Comparison of ENCODE assay signal across 36 cellular contexts in the genomic region with DNA sequence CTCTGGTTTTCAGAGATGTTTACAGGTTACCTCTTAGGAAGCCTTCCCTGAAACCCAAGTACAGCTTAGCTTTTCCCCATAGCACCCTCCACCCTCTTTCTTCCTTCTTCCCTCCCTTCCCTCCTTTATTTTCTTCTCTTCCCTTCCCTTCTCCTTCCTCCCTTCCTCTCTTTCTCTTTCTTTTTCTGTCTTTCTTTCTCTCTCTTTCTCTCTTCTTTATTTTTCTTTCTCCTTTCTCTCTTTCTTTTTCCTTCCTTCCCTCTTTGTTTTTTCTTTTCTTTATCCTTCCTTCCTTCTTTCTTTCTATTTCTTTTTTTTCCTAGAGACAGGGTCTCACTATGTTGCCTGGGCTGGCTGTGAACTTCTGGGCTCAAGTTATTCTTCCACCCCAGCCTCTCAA.
"Had no signal": no experiment of that assay in that cellular context is flagged by ENCODE, and none has a peak within 500 bp of the region (broad histone marks: within the 10 kb centered on the region; RNA-seq: fewer than 3 reads in every experiment).

No MANE protein-coding gene starts in this region.

- ATAC-seq: activated CD8-positive, alpha-beta T cell treated with anti-CD3 and anti-CD28 coated beads for 36 hours; activated naive CD8-positive, alpha-beta T cell treated with anti-CD3 and anti-CD28 coated beads, Interleukin-2, amount 50 U/mL, for 24 hours; activated T-cell treated with anti-CD3 and anti-CD28 coated beads, Interleukin-2, amount 50 U/mL, for 4 hours; activated T-cell treated with anti-CD3 and anti-CD28 coated beads, Interleukin-2, amount 50 U/mL, for 72 hours; body of pancreas had no signal

- H3K9me3 Mint-ChIP-seq: activated B cell treated with CpG ODN at 0.5 μM for 24 hours; activated CD4-positive, alpha-beta memory T cell treated with anti-CD3 and anti-CD28 coated beads for 36 hours; activated CD4-positive, alpha-beta T cell treated with anti-CD3 and anti-CD28 coated beads, Interleukin-2, amount 10 ng/mL, durations not matched to agents 24 days and 14 days; activated CD8-positive, alpha-beta T cell treated with anti-CD3 and anti-CD28 coated beads for 36 hours; activated naive CD4-positive, alpha-beta T cell treated with anti-CD3 and anti-CD28 coated beads, Interleukin-2, amount 10 ng/mL, durations not matched to agents 7 days and 5 days; activated naive CD4-positive, alpha-beta T cell treated with anti-CD3 and anti-CD28 coated beads, Interleukin-2, amount 50 U/mL, for 24 hours; activated naive CD8-positive, alpha-beta T cell treated with anti-CD3 and anti-CD28 coated beads, Interleukin-2, amount 10 ng/mL, durations not matched to agents 7 days and 5 days; activated naive CD8-positive, alpha-beta T cell treated with anti-CD3 and anti-CD28 coated beads, Interleukin-2, amount 50 U/mL, for 24 hours; activated T-cell treated with anti-CD3 and anti-CD28 coated beads, Interleukin-2, amount 50 U/mL, for 4 hours; activated T-cell treated with anti-CD3 and anti-CD28 coated beads, Interleukin-2, amount 50 U/mL, for 72 hours; activated T-helper 1 cell treated with anti-CD3 and anti-CD28 coated beads, Interleukin-12 subunit alpha, Interleukin-12 subunit beta, Interleukin-2, Interleukin-4 antibody, amounts not matched to agents 30 ng/mL and 10 ng/mL and 1 ng/mL, durations not matched to agents 14 hours and 24 hours and 36 hours; activated T-helper 2 cell treated with anti-CD3 and anti-CD28 coated beads, Interferon-gamma antibody, Interleukin-2, Interleukin-4, amounts not matched to agents 10 μg/mL and 5 μg/mL and 100 μg/mL, durations not matched to agents 14 hours and 24 hours and 36 hours; T-helper 1 cell treated with Interleukin-12 subunit alpha and Interleukin-12 subunit beta and Interleukin-4 antibody, amounts not matched to agents 30 μg/mL and 1 μg/mL, for 36 hours; T-helper 2 cell treated with Interferon-gamma antibody and Interleukin-4, amounts not matched to agents 5 μg/mL and 100 μg/mL, for 36 hours had no signal

- H3K9me3 ChIP-seq: body of pancreas, breast epithelium had no signal

- H3K27ac Mint-ChIP-seq: activated B cell treated with CpG ODN at 0.5 μM for 24 hours; activated CD4-positive, alpha-beta memory T cell treated with anti-CD3 and anti-CD28 coated beads for 36 hours; activated CD4-positive, alpha-beta T cell treated with anti-CD3 and anti-CD28 coated beads, Interleukin-2, amount 10 ng/mL, durations not matched to agents 24 days and 14 days; activated CD8-positive, alpha-beta T cell treated with anti-CD3 and anti-CD28 coated beads for 36 hours; activated naive CD4-positive, alpha-beta T cell treated with anti-CD3 and anti-CD28 coated beads, Interleukin-2, amount 10 ng/mL, durations not matched to agents 7 days and 5 days; activated naive CD4-positive, alpha-beta T cell treated with anti-CD3 and anti-CD28 coated beads, Interleukin-2, amount 50 U/mL, for 24 hours; activated naive CD8-positive, alpha-beta T cell; activated naive CD8-positive, alpha-beta T cell treated with anti-CD3 and anti-CD28 coated beads, Interleukin-2, amount 10 ng/mL, durations not matched to agents 7 days and 5 days; activated naive CD8-positive, alpha-beta T cell treated with anti-CD3 and anti-CD28 coated beads, Interleukin-2, amount 50 U/mL, for 24 hours; activated T-cell treated with anti-CD3 and anti-CD28 coated beads, Interleukin-2, amount 50 U/mL, for 72 hours; activated T-helper 1 cell treated with anti-CD3 and anti-CD28 coated beads, Interleukin-12 subunit alpha, Interleukin-12 subunit beta, Interleukin-2, Interleukin-4 antibody, amounts not matched to agents 30 ng/mL and 10 ng/mL and 1 ng/mL, durations not matched to agents 14 hours and 24 hours and 36 hours; activated T-helper 2 cell treated with anti-CD3 and anti-CD28 coated beads, Interferon-gamma antibody, Interleukin-2, Interleukin-4, amounts not matched to agents 10 μg/mL and 5 μg/mL and 100 μg/mL, durations not matched to agents 14 hours and 24 hours and 36 hours; T-helper 1 cell treated with Interleukin-12 subunit alpha and Interleukin-12 subunit beta and Interleukin-4 antibody, amounts not matched to agents 30 μg/mL and 1 μg/mL, for 36 hours; T-helper 2 cell treated with Interferon-gamma antibody and Interleukin-4, amounts not matched to agents 5 μg/mL and 100 μg/mL, for 36 hours had no signal

- DNase-seq: activated B cell treated with CpG ODN at 0.5 μM for 24 hours; activated CD4-positive, alpha-beta memory T cell treated with anti-CD3 and anti-CD28 coated beads for 36 hours; activated CD4-positive, alpha-beta T cell treated with anti-CD3 and anti-CD28 coated beads for 4 hours; activated CD4-positive, alpha-beta T cell treated with anti-CD3 and anti-CD28 coated beads, Interleukin-2, amount 10 ng/mL, durations not matched to agents 24 days and 14 days; activated CD4-positive, alpha-beta T cell treated with anti-CD3 and anti-CD28 coated beads, Interleukin-2, amount 50 U/mL, for 1 hour; activated CD4-positive, alpha-beta T cell treated with anti-CD3 and anti-CD28 coated beads, Interleukin-2, amount 50 U/mL, for 4 hours; activated CD4-positive, CD25-positive, alpha-beta regulatory T cell treated with anti-CD3 and anti-CD28 coated beads, Interleukin-2, amount 50 U/mL, for 72 hours; activated CD8-positive, alpha-beta memory T cell treated with anti-CD3 and anti-CD28 coated beads, Interleukin-2, amount 50 U/mL, for 4 hours; activated CD8-positive, alpha-beta T cell treated with anti-CD3 and anti-CD28 coated beads for 36 hours; activated effector memory CD4-positive, alpha-beta T cell treated with Interleukin-2 at 50 U/mL for 16 hours; activated gamma-delta T cell; activated naive CD4-positive, alpha-beta T cell treated with anti-CD3 and anti-CD28 coated beads, Interleukin-2, amount 10 ng/mL, durations not matched to agents 7 days and 5 days; activated naive CD4-positive, alpha-beta T cell treated with Interleukin-2 at 50 U/mL for 16 hours; activated naive CD8-positive, alpha-beta T cell treated with anti-CD3 and anti-CD28 coated beads, Interleukin-2, amount 10 ng/mL, durations not matched to agents 7 days and 5 days; activated naive CD8-positive, alpha-beta T cell treated with anti-CD3 and anti-CD28 coated beads, Interleukin-2, amount 50 U/mL, for 24 hours; activated T-cell treated with anti-CD3 and anti-CD28 coated beads for 4 hours; activated T-cell treated with anti-CD3 and anti-CD28 coated beads, Interleukin-2, amount 50 U/mL, for 1 hour; activated T-cell treated with anti-CD3 and anti-CD28 coated beads, Interleukin-2, amount 50 U/mL, for 4 hours; activated T-cell treated with anti-CD3 and anti-CD28 coated beads, Interleukin-2, amount 50 U/mL, for 72 hours; amygdala; aorta; body of pancreas; brain microvascular endothelial cell; central memory CD4-positive, alpha-beta T cell; cerebellar nuclear complex; T-helper 1 cell; T-helper 2 cell; T-helper 9 cell had no signal

- H3K4me1 Mint-ChIP-seq: activated B cell treated with CpG ODN at 0.5 μM for 24 hours; activated CD4-positive, alpha-beta T cell treated with anti-CD3 and anti-CD28 coated beads, Interleukin-2, amount 10 ng/mL, durations not matched to agents 24 days and 14 days; activated naive CD4-positive, alpha-beta T cell treated with anti-CD3 and anti-CD28 coated beads, Interleukin-2, amount 10 ng/mL, durations not matched to agents 7 days and 5 days; activated naive CD4-positive, alpha-beta T cell treated with anti-CD3 and anti-CD28 coated beads, Interleukin-2, amount 50 U/mL, for 24 hours; activated naive CD8-positive, alpha-beta T cell treated with anti-CD3 and anti-CD28 coated beads, Interleukin-2, amount 10 ng/mL, durations not matched to agents 7 days and 5 days; activated naive CD8-positive, alpha-beta T cell treated with anti-CD3 and anti-CD28 coated beads, Interleukin-2, amount 50 U/mL, for 24 hours had no signal

- H3K36me3 Mint-ChIP-seq: activated CD4-positive, alpha-beta memory T cell treated with anti-CD3 and anti-CD28 coated beads for 36 hours; activated naive CD4-positive, alpha-beta T cell treated with anti-CD3 and anti-CD28 coated beads, Interleukin-2, amount 10 ng/mL, durations not matched to agents 7 days and 5 days; activated naive CD4-positive, alpha-beta T cell treated with anti-CD3 and anti-CD28 coated beads, Interleukin-2, amount 50 U/mL, for 24 hours; activated naive CD8-positive, alpha-beta T cell; activated naive CD8-positive, alpha-beta T cell treated with anti-CD3 and anti-CD28 coated beads, Interleukin-2, amount 10 ng/mL, durations not matched to agents 7 days and 5 days had no signal

- H3K4me3 Mint-ChIP-seq: activated B cell treated with CpG ODN at 0.5 μM for 24 hours; activated CD4-positive, alpha-beta memory T cell treated with anti-CD3 and anti-CD28 coated beads for 36 hours; activated CD4-positive, alpha-beta T cell treated with anti-CD3 and anti-CD28 coated beads, Interleukin-2, amount 10 ng/mL, durations not matched to agents 24 days and 14 days; activated CD8-positive, alpha-beta T cell treated with anti-CD3 and anti-CD28 coated beads for 36 hours; activated naive CD4-positive, alpha-beta T cell treated with anti-CD3 and anti-CD28 coated beads, Interleukin-2, amount 10 ng/mL, durations not matched to agents 7 days and 5 days; activated naive CD4-positive, alpha-beta T cell treated with anti-CD3 and anti-CD28 coated beads, Interleukin-2, amount 50 U/mL, for 24 hours; activated naive CD8-positive, alpha-beta T cell; activated naive CD8-positive, alpha-beta T cell treated with anti-CD3 and anti-CD28 coated beads, Interleukin-2, amount 10 ng/mL, durations not matched to agents 7 days and 5 days; activated naive CD8-positive, alpha-beta T cell treated with anti-CD3 and anti-CD28 coated beads, Interleukin-2, amount 50 U/mL, for 24 hours; activated T-cell treated with anti-CD3 and anti-CD28 coated beads, Interleukin-2, amount 50 U/mL, for 4 hours; activated T-cell treated with anti-CD3 and anti-CD28 coated beads, Interleukin-2, amount 50 U/mL, for 72 hours; activated T-helper 1 cell treated with anti-CD3 and anti-CD28 coated beads, Interleukin-12 subunit alpha, Interleukin-12 subunit beta, Interleukin-2, Interleukin-4 antibody, amounts not matched to agents 30 ng/mL and 10 ng/mL and 1 ng/mL, durations not matched to agents 14 hours and 24 hours and 36 hours; T-helper 1 cell treated with Interleukin-12 subunit alpha and Interleukin-12 subunit beta and Interleukin-4 antibody, amounts not matched to agents 30 μg/mL and 1 μg/mL, for 36 hours; T-helper 2 cell treated with Interferon-gamma antibody and Interleukin-4, amounts not matched to agents 5 μg/mL and 100 μg/mL, for 36 hours had no signal

- H3K4me3 ChIP-seq: body of pancreas, breast epithelium had no signal

- H3K4me1 ChIP-seq: body of pancreas, breast epithelium had no signal

- H3K27ac ChIP-seq: body of pancreas, brain microvascular endothelial cell, breast epithelium, VCaP had no signal

- H3K36me3 ChIP-seq: brain microvascular endothelial cell, breast epithelium had no signal

- H3K27me3 Mint-ChIP-seq: activated naive CD4-positive, alpha-beta T cell treated with anti-CD3 and anti-CD28 coated beads, Interleukin-2, amount 50 U/mL, for 24 hours; activated naive CD8-positive, alpha-beta T cell had no signal
